In genomic region chrX:153673398-153674218, GRCh38 we compare ENCODE assay signal across 14 cellular contexts. TPM values are rescaled to one million over a fixed set of nuclear protein-coding genes. Genes with fewer than 3 reads are reported as not detected.
DNase-seq lines count a peak whose midpoint lies in the region; ATAC-seq and TF ChIP-seq lines count a peak whose summit lies in the region.
"Had no signal": no experiment of that assay in that cellular context is flagged by ENCODE, and none has a peak within 500 bp of the region (broad histone marks: within the 10 kb centered on the region; RNA-seq: fewer than 3 reads in every experiment).

Gene PNCK (minus strand): TSS chrX:153673813. CDS start chrX:153673076, 737 bp downstream.

- no peaks in the 10 kb centered on the region for H3K9me3 Mint-ChIP-seq in activated CD4-positive, alpha-beta T cell treated with anti-CD3 and anti-CD28 coated beads, Interleukin-2, amount 10 ng/mL, durations not matched to agents 24 days and 14 days
- H3K9me3 Mint-ChIP-seq in activated CD4-positive, alpha-beta T cell treated with anti-CD3 and anti-CD28 coated beads for 36 hours (ENCODE audit: low read depth) = no peaks in the 10 kb centered on the region
- no peaks in the 10 kb centered on the region for H3K9me3 Mint-ChIP-seq in activated naive CD8-positive, alpha-beta T cell treated with anti-CD3 and anti-CD28 coated beads, Interleukin-2, amount 10 ng/mL, durations not matched to agents 7 days and 5 days
- H3K9me3 Mint-ChIP-seq in stimulated activated naive CD8-positive, alpha-beta T cell treated with anti-CD3 and anti-CD28 coated beads, Interleukin-15, amount 100 ng/mL, for 72 hours = no peaks in the 10 kb centered on the region

- peaks cover 27% of the 10 kb centered on the region for H3K27me3 Mint-ChIP-seq in activated CD4-positive, alpha-beta T cell treated with anti-CD3 and anti-CD28 coated beads, Interleukin-2, amount 10 ng/mL, durations not matched to agents 24 days and 14 days
- peaks cover 11% of the 10 kb centered on the region for H3K27me3 Mint-ChIP-seq in activated CD4-positive, alpha-beta T cell treated with anti-CD3 and anti-CD28 coated beads for 36 hours
- peaks cover 29% of the 10 kb centered on the region for H3K27me3 Mint-ChIP-seq in activated naive CD8-positive, alpha-beta T cell treated with anti-CD3 and anti-CD28 coated beads, Interleukin-2, amount 10 ng/mL, durations not matched to agents 7 days and 5 days
- H3K27me3 Mint-ChIP-seq in stimulated activated naive CD8-positive, alpha-beta T cell treated with anti-CD3 and anti-CD28 coated beads, Interleukin-15, amount 100 ng/mL, for 72 hours = peaks cover 30% of the 10 kb centered on the region

- CTCF ChIA-PET in activated CD4-positive, alpha-beta T cell treated with anti-CD3 and anti-CD28 coated beads for 36 hours (lab: Charles Lee) = no interaction called here

- H3K36me3 Mint-ChIP-seq in activated CD4-positive, alpha-beta T cell treated with anti-CD3 and anti-CD28 coated beads, Interleukin-2, amount 10 ng/mL, durations not matched to agents 24 days and 14 days (ENCODE audit: low read depth) = no peaks in the 10 kb centered on the region
- no peaks in the 10 kb centered on the region for H3K36me3 Mint-ChIP-seq in activated CD4-positive, alpha-beta T cell treated with anti-CD3 and anti-CD28 coated beads for 36 hours (ENCODE audit: low read depth)
- no peaks in the 10 kb centered on the region for H3K36me3 Mint-ChIP-seq in activated naive CD8-positive, alpha-beta T cell treated with anti-CD3 and anti-CD28 coated beads, Interleukin-2, amount 10 ng/mL, durations not matched to agents 7 days and 5 days

- ATAC-seq in activated CD4-positive, alpha-beta T cell treated with anti-CD3 and anti-CD28 coated beads for 36 hours = no peak
- ATAC-seq in activated naive CD8-positive, alpha-beta T cell treated with anti-CD3 and anti-CD28 coated beads, Interleukin-2, amount 10 ng/mL, durations not matched to agents 7 days and 5 days (ENCODE audit: low read depth) = no peak
- no peak for ATAC-seq in stimulated activated naive CD8-positive, alpha-beta T cell treated with anti-CD3 and anti-CD28 coated beads, Interleukin-15, amount 100 ng/mL, for 72 hours
- ATAC-seq: pancreas had no signal

- DNase-seq in activated CD4-positive, alpha-beta T cell treated with anti-CD3 and anti-CD28 coated beads, Interleukin-2, amount 10 ng/mL, durations not matched to agents 24 days and 14 days = no peak
- DNase-seq in activated CD4-positive, alpha-beta T cell treated with anti-CD3 and anti-CD28 coated beads for 36 hours = no peak
- no peak for DNase-seq in activated naive CD8-positive, alpha-beta T cell treated with anti-CD3 and anti-CD28 coated beads, Interleukin-2, amount 10 ng/mL, durations not matched to agents 7 days and 5 days
- DNase-seq in iPS-NIHi11 (ENCODE audit: low spot score) (peak; percentile 70), GM13977 (ENCODE audit: low spot score) (no peak), GM19240 (ENCODE audit: insufficient read length, low spot score) (no peak)
- DNase-seq in stimulated activated naive CD8-positive, alpha-beta T cell treated with anti-CD3 and anti-CD28 coated beads, Interleukin-15, amount 100 ng/mL, for 72 hours = no peak
- DNase-seq in stimulated activated CD8-positive, alpha-beta memory T cell treated with anti-CD3 and anti-CD28 coated beads, Interleukin-4, amount 100 ng/mL, for 48 hours = no peak
- DNase-seq: activated CD8-positive, alpha-beta memory T cell treated with anti-CD3 and anti-CD28 coated beads, Interleukin-2, amount 50 U/mL, for 48 hours; brain microvascular endothelial cell; stimulated activated CD4-positive, alpha-beta T cell treated with anti-CD3 and anti-CD28 coated beads, Interleukin-4, amount 100 ng/mL, for 24 hours had no signal

- in situ Hi-C loops in GM13977 (cut with MboI; ENCODE audit: low pct_unique_long_range_greater_than_20kb, low sequenced_read_pairs, unreplicated experiment) = loop anchor here (10.0 to 25.0 kb wide), 2 partner anchors 119 to 711 kb away; no protein-coding TSS in a partner anchor

- intact Hi-C loops in activated CD4-positive, alpha-beta T cell treated with anti-CD3 and anti-CD28 coated beads, Interleukin-2, amount 10 ng/mL, durations not matched to agents 24 days and 14 days (cut with micrococcal nuclease) = no loop called here
- intact Hi-C loops in activated CD4-positive, alpha-beta T cell treated with anti-CD3 and anti-CD28 coated beads for 36 hours (cut with DNase I, micrococcal nuclease) = no loop called here

- no peak within 1 kb of the TSS for H3K27ac Mint-ChIP-seq in activated CD4-positive, alpha-beta T cell treated with anti-CD3 and anti-CD28 coated beads, Interleukin-2, amount 10 ng/mL, durations not matched to agents 24 days and 14 days
- no peak within 1 kb of the TSS for H3K27ac Mint-ChIP-seq in activated CD4-positive, alpha-beta T cell treated with anti-CD3 and anti-CD28 coated beads for 36 hours
- no peak within 1 kb of the TSS for H3K27ac Mint-ChIP-seq in activated naive CD8-positive, alpha-beta T cell treated with anti-CD3 and anti-CD28 coated beads, Interleukin-2, amount 10 ng/mL, durations not matched to agents 7 days and 5 days
- H3K27ac Mint-ChIP-seq in stimulated activated naive CD8-positive, alpha-beta T cell treated with anti-CD3 and anti-CD28 coated beads, Interleukin-15, amount 100 ng/mL, for 72 hours = no peak within 1 kb of the TSS

- H3K4me3 Mint-ChIP-seq in activated CD4-positive, alpha-beta T cell treated with anti-CD3 and anti-CD28 coated beads, Interleukin-2, amount 10 ng/mL, durations not matched to agents 24 days and 14 days = peak within 1 kb of the TSS; percentile 54
- H3K4me3 Mint-ChIP-seq in activated CD4-positive, alpha-beta T cell treated with anti-CD3 and anti-CD28 coated beads for 36 hours = no peak within 1 kb of the TSS
- H3K4me3 Mint-ChIP-seq in activated naive CD8-positive, alpha-beta T cell treated with anti-CD3 and anti-CD28 coated beads, Interleukin-2, amount 10 ng/mL, durations not matched to agents 7 days and 5 days = peak within 1 kb of the TSS; percentile 52
- peak within 1 kb of the TSS; percentile 52 to 59 for H3K4me3 Mint-ChIP-seq in stimulated activated naive CD8-positive, alpha-beta T cell treated with anti-CD3 and anti-CD28 coated beads, Interleukin-15, amount 100 ng/mL, for 72 hours

- POLR2A ChIA-PET in activated CD4-positive, alpha-beta T cell treated with anti-CD3 and anti-CD28 coated beads for 36 hours (lab: Charles Lee) = no interaction called here
- POLR2A ChIA-PET in activated naive CD8-positive, alpha-beta T cell treated with anti-CD3 and anti-CD28 coated beads, Interleukin-2, amount 10 ng/mL, durations not matched to agents 7 days and 5 days (lab: Charles Lee) = no interaction called here

- peaks cover 2% of the 10 kb centered on the region for H3K4me1 Mint-ChIP-seq in activated CD4-positive, alpha-beta T cell treated with anti-CD3 and anti-CD28 coated beads, Interleukin-2, amount 10 ng/mL, durations not matched to agents 24 days and 14 days
- H3K4me1 Mint-ChIP-seq in activated CD4-positive, alpha-beta T cell treated with anti-CD3 and anti-CD28 coated beads for 36 hours = peaks cover 2% of the 10 kb centered on the region
- peaks cover 1% of the 10 kb centered on the region for H3K4me1 Mint-ChIP-seq in activated naive CD8-positive, alpha-beta T cell treated with anti-CD3 and anti-CD28 coated beads, Interleukin-2, amount 10 ng/mL, durations not matched to agents 7 days and 5 days
- H3K4me1 Mint-ChIP-seq in stimulated activated naive CD8-positive, alpha-beta T cell treated with anti-CD3 and anti-CD28 coated beads, Interleukin-15, amount 100 ng/mL, for 72 hours = peaks cover 6% of the 10 kb centered on the region

- TF ChIP-seq CTCF in GM13977 (IDR thresholded peaks at IDR 0.05; ENCODE audit: extremely low read depth, insufficient read depth, missing control alignments) = no peak

RNA-seq across cellular contexts. Expression of gene PNCK, which starts in this region (rescaled TPM):
- total RNA-seq in activated CD4-positive, alpha-beta T cell treated with anti-CD3 and anti-CD28 coated beads, Interleukin-2, amount 10 ng/mL, durations not matched to agents 24 days and 14 days = 0.36 and 0.84 TPM in 2 replicates
- total RNA-seq in activated CD4-positive, alpha-beta T cell treated with anti-CD3 and anti-CD28 coated beads for 36 hours = under 1 TPM; 0.30 to 0.71 TPM
- 1 to 10 TPM in 1 of 2 experiments, under 1 TPM in 1; 0.79 to 1.1 TPM for total RNA-seq in activated naive CD8-positive, alpha-beta T cell treated with anti-CD3 and anti-CD28 coated beads, Interleukin-2, amount 10 ng/mL, durations not matched to agents 7 days and 5 days
- total RNA-seq: Daoy, M059J had no signal
